In genomic region chr1:153976819-153977249, GRCh38 we compare ENCODE assay signal across 8 cellular contexts. TPM values are rescaled to one million over a fixed set of nuclear protein-coding genes. Genes with fewer than 3 reads are reported as not detected.
DNase-seq lines count a peak whose midpoint lies in the region; ATAC-seq and TF ChIP-seq lines count a peak whose summit lies in the region.

No MANE protein-coding gene starts in this region.

- H3K4me1 ChIP-seq in body of pancreas: peaks cover 24% of the 10 kb centered on the region
- peaks cover 22% of the 10 kb centered on the region for H3K4me1 ChIP-seq in lower lobe of right lung
- H3K4me1 ChIP-seq in urinary bladder (ENCODE audit: insufficient read depth): no peaks in the 10 kb centered on the region

- intact Hi-C loops in Right ventricle myocardium inferior (cut with DNase I): no loop called here
- intact Hi-C loops in left ventricle myocardium superior (cut with micrococcal nuclease): loop anchor here (10.0 kb wide), 1 partner anchor 182 kb away; no protein-coding TSS in a partner anchor
- intact Hi-C loops in body of pancreas (cut with DNase I): no loop called here
- intact Hi-C loops in lower lobe of right lung (cut with DNase I): no loop called here

- WGBS in body of pancreas, 2 donors: 1% methylated on average over 16 of the region's 16 CpGs
- under 1% methylated on average over 16 of the region's 16 CpGs for WGBS in urinary bladder

- TF ChIP-seq POLR2A in body of pancreas (IDR thresholded peaks at IDR 0.05): no peak

- peak overlapping the region; percentile 85 to 94 (median 88) for H3K27ac ChIP-seq in body of pancreas
- peak overlapping the region; percentile 92 for H3K27ac ChIP-seq in lower lobe of right lung
- H3K27ac ChIP-seq in urinary bladder (ENCODE audit: low read depth): peak overlapping the region; percentile 80

- TF ChIP-seq CTCF in body of pancreas (IDR thresholded peaks at IDR 0.05) (no peak), lower lobe of right lung (IDR thresholded peaks at IDR 0.05) (no peak)

- H3K36me3 ChIP-seq in body of pancreas (replicated peaks in 1 of 2; ENCODE audit: insufficient read depth in 1 of 2, low read depth in 2 of 2) (peaks cover 7 to 12% of the 10 kb centered on the region in 2 donors), lower lobe of right lung (peaks cover 58% of the 10 kb centered on the region), urinary bladder (ENCODE audit: insufficient read depth) (no peaks in the 10 kb centered on the region)

- DNase-seq in Right ventricle myocardium inferior (ENCODE audit: missing footprints): no peak
- DNase-seq in left ventricle myocardium superior: no peak
- DNase-seq in body of pancreas: no peak
- DNase-seq in lower lobe of right lung: no peak
- DNase-seq in NCI-H748 treated with DMSO at 0.1 percent for 48 hours (lab: John Stamatoyannopoulos, UW): no peak
- no peak for DNase-seq in DMS153 treated with DMSO at 0.1 percent for 48 hours (lab: John Stamatoyannopoulos, UW; ENCODE audit: unreplicated experiment)
- DNase-seq in germinal center (ENCODE audit: low spot score): no peak

- H3K4me3 ChIP-seq in body of pancreas: peak overlapping the region; percentile 71 to 86
- peak overlapping the region; percentile 99 for H3K4me3 ChIP-seq in lower lobe of right lung
- H3K4me3 ChIP-seq in urinary bladder (ENCODE audit: low read depth, low read length): peak overlapping the region; percentile 90

- H3K9me3 ChIP-seq in body of pancreas: no peaks in the 10 kb centered on the region
- H3K9me3 ChIP-seq in lower lobe of right lung: no peaks in the 10 kb centered on the region

- H3K27me3 ChIP-seq in body of pancreas (no peaks in the 10 kb centered on the region), lower lobe of right lung (ENCODE audit: low read depth) (no peaks in the 10 kb centered on the region)

- ATAC-seq in Right ventricle myocardium inferior (peak; percentile 27), left ventricle myocardium superior (no peak), body of pancreas (no peak), lower lobe of right lung (peak; percentile 2 to 11)

RNA-seq across cellular contexts. Expression of gene JTB, which starts 0.6 kb away (rescaled TPM):
- total RNA-seq in Right ventricle myocardium inferior (76.8 TPM), left ventricle myocardium superior (80.7 TPM), body of pancreas (100 to 1,000 TPM; 151 to 177 TPM), lower lobe of right lung (121 TPM), urinary bladder (99.5 TPM)
- 148 TPM for polyA plus RNA-seq in urinary bladder

RNA-seq across cellular contexts. Expression of gene CREB3L4, which starts 9.1 kb away (rescaled TPM):
- total RNA-seq in Right ventricle myocardium inferior (4.9 TPM), left ventricle myocardium superior (5.0 TPM), body of pancreas (10 to 100 TPM in 1 of 2 donors, under 1 TPM in 1; 0.66 to 14.0 TPM), lower lobe of right lung (12.2 TPM), urinary bladder (8.7 TPM)
- polyA plus RNA-seq in urinary bladder: 12.2 TPM

RNA-seq across cellular contexts. Expression of gene RAB13, which starts 9.3 kb away (rescaled TPM):
- total RNA-seq in Right ventricle myocardium inferior (61.4 TPM), left ventricle myocardium superior (55.1 TPM), body of pancreas (10 to 100 TPM; 16.2 to 29.6 TPM), lower lobe of right lung (103 TPM), urinary bladder (37.0 TPM)
- 192 TPM for polyA plus RNA-seq in urinary bladder

RNA-seq across cellular contexts. Expression of gene SLC39A1, which starts 13.5 kb away (rescaled TPM):
- total RNA-seq in Right ventricle myocardium inferior (48.9 TPM), left ventricle myocardium superior (45.8 TPM), body of pancreas (10 to 100 TPM; 30.7 to 35.5 TPM), lower lobe of right lung (98.4 TPM), urinary bladder (42.6 TPM)
- polyA plus RNA-seq in urinary bladder: 121 TPM

RNA-seq across cellular contexts. Expression of gene RPS27, which starts 13.7 kb away (rescaled TPM):
- 984 TPM for total RNA-seq in Right ventricle myocardium inferior
- total RNA-seq in left ventricle myocardium superior: 917 TPM
- total RNA-seq in body of pancreas: 100 to 1,000 TPM; 538 to 734 TPM
- total RNA-seq in lower lobe of right lung: 1,826 TPM
- total RNA-seq in urinary bladder: 3,498 TPM
- polyA plus RNA-seq in urinary bladder: 10,997 TPM

Comparison
In these comparisons a context has a peak if more than half of its experiments do, and no peak if none do; other contexts are left out.
1. ATAC-seq: peak in Right ventricle myocardium inferior (single experiment) and lower lobe of right lung (2 of 2); none in left ventricle myocardium superior (single experiment) and body of pancreas (single experiment).
2. Peak in every context shown above with its lines, with median percentiles within 50 percentile points of each other: H3K27ac ChIP-seq and H3K4me3 ChIP-seq.